In the genomic region with DNA sequence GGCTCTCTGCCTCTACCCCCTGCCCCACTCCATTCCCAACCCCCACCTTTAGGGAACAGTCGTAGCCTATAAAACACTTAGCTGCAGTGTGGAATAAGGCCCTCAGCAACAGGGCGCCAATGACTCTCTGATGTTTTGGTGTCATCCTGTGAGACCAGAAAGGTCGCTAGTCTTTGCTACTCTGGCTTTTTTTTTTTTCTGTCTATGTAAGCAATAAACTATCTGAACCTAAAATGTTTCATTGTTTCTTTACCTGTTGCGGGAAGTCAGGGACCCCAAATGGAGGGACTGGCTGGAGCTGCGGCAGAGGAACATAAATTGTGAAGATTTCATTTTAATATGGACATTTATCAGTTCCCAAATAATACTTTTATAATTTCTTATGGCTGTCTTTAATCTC, we compare ENCODE assay signal across 30 cellular contexts.
"Had no signal": no experiment of that assay in that cellular context is flagged by ENCODE, and none has a peak within 500 bp of the region (broad histone marks: within the 10 kb centered on the region; RNA-seq: fewer than 3 reads in every experiment).

No MANE protein-coding gene starts in this region.

- H3K4me3 ChIP-seq: ascending aorta, cardiac muscle cell had no signal

- H3K36me3 ChIP-seq: ascending aorta, cardiac muscle cell had no signal

- ATAC-seq: activated CD8-positive, alpha-beta T cell treated with anti-CD3 and anti-CD28 coated beads for 36 hours; activated naive CD8-positive, alpha-beta T cell treated with anti-CD3 and anti-CD28 coated beads, Interleukin-2, amount 50 U/mL, for 24 hours had no signal

- H3K27me3 ChIP-seq: ascending aorta, cardiac muscle cell had no signal

- FAIRE-seq: bronchial epithelial cell, TTC549 had no signal

- H3K27ac ChIP-seq: ascending aorta, cardiac muscle cell, VCaP had no signal

- DNase-seq: activated B cell treated with CpG ODN at 0.5 μM for 24 hours; activated CD4-positive, alpha-beta memory T cell treated with anti-CD3 and anti-CD28 coated beads for 36 hours; activated CD4-positive, alpha-beta T cell treated with anti-CD3 and anti-CD28 coated beads for 4 hours; activated CD4-positive, alpha-beta T cell treated with anti-CD3 and anti-CD28 coated beads, Interleukin-2, amount 10 ng/mL, durations not matched to agents 24 days and 14 days; activated CD4-positive, alpha-beta T cell treated with anti-CD3 and anti-CD28 coated beads, Interleukin-2, amount 50 U/mL, for 1 hour; activated CD4-positive, alpha-beta T cell treated with anti-CD3 and anti-CD28 coated beads, Interleukin-2, amount 50 U/mL, for 4 hours; activated CD4-positive, CD25-positive, alpha-beta regulatory T cell treated with anti-CD3 and anti-CD28 coated beads, Interleukin-2, amount 50 U/mL, for 72 hours; activated CD8-positive, alpha-beta memory T cell treated with anti-CD3 and anti-CD28 coated beads, Interleukin-2, amount 50 U/mL, for 4 hours; activated CD8-positive, alpha-beta T cell treated with anti-CD3 and anti-CD28 coated beads for 36 hours; activated effector memory CD4-positive, alpha-beta T cell treated with Interleukin-2 at 50 U/mL for 16 hours; activated gamma-delta T cell; activated naive CD4-positive, alpha-beta T cell treated with anti-CD3 and anti-CD28 coated beads, Interleukin-2, amount 10 ng/mL, durations not matched to agents 7 days and 5 days; activated naive CD4-positive, alpha-beta T cell treated with Interleukin-2 at 50 U/mL for 16 hours; activated naive CD8-positive, alpha-beta T cell treated with anti-CD3 and anti-CD28 coated beads, Interleukin-2, amount 10 ng/mL, durations not matched to agents 7 days and 5 days; activated naive CD8-positive, alpha-beta T cell treated with anti-CD3 and anti-CD28 coated beads, Interleukin-2, amount 50 U/mL, for 24 hours; activated T-cell treated with anti-CD3 and anti-CD28 coated beads for 4 hours; activated T-cell treated with anti-CD3 and anti-CD28 coated beads, Interleukin-2, amount 50 U/mL, for 24 hours; activated T-cell treated with anti-CD3 and anti-CD28 coated beads, Interleukin-2, amount 50 U/mL, for 48 hours; amygdala; anterior cingulate cortex; caudate nucleus; cerebellar nuclear complex; T-helper 1 cell; T-helper 2 cell; T-helper 9 cell had no signal
